In the genomic region with DNA sequence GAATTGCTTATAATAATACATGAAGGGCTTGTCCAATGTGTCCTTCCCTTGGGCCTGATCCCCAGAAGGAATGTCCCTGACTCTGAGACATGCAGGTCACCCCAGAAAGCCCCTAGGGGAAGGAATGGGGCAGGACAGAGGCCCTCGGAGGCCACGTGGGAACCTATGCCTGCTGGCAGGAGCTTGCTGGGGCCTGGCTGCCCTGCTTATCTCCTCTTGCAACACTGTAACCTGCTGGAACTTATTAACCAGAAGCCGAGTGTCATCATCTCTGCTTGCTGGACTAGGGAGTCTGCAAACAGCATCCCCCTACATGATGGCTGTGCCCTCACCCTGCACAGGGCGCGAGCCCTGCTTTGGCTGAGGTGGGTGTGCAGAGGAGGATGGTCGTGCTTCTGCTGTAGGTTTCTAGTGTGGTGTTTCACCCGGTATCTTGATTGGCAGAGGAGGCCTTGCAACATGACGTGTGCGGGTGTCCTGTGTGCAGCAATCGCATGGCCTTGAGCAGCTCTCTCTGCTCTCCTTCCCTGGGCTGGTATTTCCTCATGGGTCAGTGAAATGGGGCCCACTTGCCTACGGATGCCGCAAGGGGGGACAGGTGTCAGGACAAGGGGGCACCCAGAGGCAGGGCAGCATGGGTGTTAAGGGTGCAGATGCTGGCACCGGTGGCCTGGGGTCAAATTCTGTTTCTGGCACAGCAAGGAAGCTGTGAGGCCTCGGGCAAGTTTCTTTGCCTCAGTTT, we compare ENCODE assay signal across 1 cellular context.
TF ChIP-seq lines count a peak whose summit lies in the region.

No MANE protein-coding gene starts in this region.

TF ChIP-seq in HepG2, 621 proteins besides CTCF, POLR2A, EP300 and RAD21 (continued from another document and continues in another):
- 0 out of 2 replicates have a peak, but pooled peaks have one; percentile 50 for TF ChIP-seq HMG20B (CRISPR knock-in tag; conservative IDR thresholded peaks at IDR 0.05)
- no peak; the same call in 1 of the 2 replicates for TF ChIP-seq KDM1A (CRISPR knock-in tag; IDR thresholded peaks at IDR 0.05)
- TF ChIP-seq SNAPC2 (CRISPR knock-in tag; IDR thresholded peaks at IDR 0.05): peak; percentile 72; the same call in 1 of the 2 replicates
- TF ChIP-seq SP140L (CRISPR knock-in tag; IDR thresholded peaks at IDR 0.05; ENCODE audit: borderline replicate concordance): no peak
- TF ChIP-seq KDM5B (CRISPR knock-in tag; IDR thresholded peaks at IDR 0.05; ENCODE audit: borderline replicate concordance): peak; percentile 88; the same call in 1 of the 2 replicates
- TF ChIP-seq ZNF343 (CRISPR knock-in tag; IDR thresholded peaks at IDR 0.05): no peak
- no peak for TF ChIP-seq ZNF256 (CRISPR knock-in tag; conservative IDR thresholded peaks at IDR 0.05)
- TF ChIP-seq ELF3 (CRISPR knock-in tag; IDR thresholded peaks at IDR 0.05): peak; percentile 49
- no peak for TF ChIP-seq FLYWCH1 (CRISPR knock-in tag; IDR thresholded peaks at IDR 0.05)
- no peak for TF ChIP-seq CSRNP1 (CRISPR knock-in tag; IDR thresholded peaks at IDR 0.05)
- no peak for TF ChIP-seq NCOA5 (CRISPR knock-in tag; IDR thresholded peaks at IDR 0.05)
- peak; percentile 91 for TF ChIP-seq BORCS8-MEF2B (CRISPR knock-in tag; IDR thresholded peaks at IDR 0.05)
- TF ChIP-seq NR2F6 (IDR thresholded peaks at IDR 0.05): peak; percentile 70; the same call in 1 of the 2 replicates
- peak; percentile 77 for TF ChIP-seq NR2F6 (CRISPR knock-in tag; IDR thresholded peaks at IDR 0.05)
- TF ChIP-seq, protein P1, sequence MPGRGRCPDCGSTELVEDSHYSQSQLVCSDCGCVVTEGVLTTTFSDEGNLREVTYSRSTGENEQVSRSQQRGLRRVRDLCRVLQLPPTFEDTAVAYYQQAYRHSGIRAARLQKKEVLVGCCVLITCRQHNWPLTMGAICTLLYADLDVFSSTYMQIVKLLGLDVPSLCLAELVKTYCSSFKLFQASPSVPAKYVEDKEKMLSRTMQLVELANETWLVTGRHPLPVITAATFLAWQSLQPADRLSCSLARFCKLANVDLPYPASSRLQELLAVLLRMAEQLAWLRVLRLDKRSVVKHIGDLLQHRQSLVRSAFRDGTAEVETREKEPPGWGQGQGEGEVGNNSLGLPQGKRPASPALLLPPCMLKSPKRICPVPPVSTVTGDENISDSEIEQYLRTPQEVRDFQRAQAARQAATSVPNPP (CRISPR knock-in tag; IDR thresholded peaks at IDR 0.05): peak; percentile 56; the same call in 1 of the 2 replicates
- peak; percentile 52; the same call in 1 of the 2 replicates for TF ChIP-seq ELF1 (CRISPR knock-in tag; IDR thresholded peaks at IDR 0.05)
- TF ChIP-seq ZBTB7A (CRISPR knock-in tag; IDR thresholded peaks at IDR 0.05): peak; percentile 28
- TF ChIP-seq SP4 (CRISPR knock-in tag; IDR thresholded peaks at IDR 0.05): peak; percentile 60; the same call in 1 of the 2 replicates
- TF ChIP-seq ZNF766 (CRISPR knock-in tag; IDR thresholded peaks at IDR 0.05; ENCODE audit: borderline replicate concordance): 0 out of 2 replicates have a peak, but pooled peaks have one; percentile 67
- TF ChIP-seq ATF7-NPFF (CRISPR knock-in tag; IDR thresholded peaks at IDR 0.05; ENCODE audit: low read depth): peak; percentile 69; the same call in 1 of the 2 replicates
- no peak for TF ChIP-seq ARNT (IDR thresholded peaks at IDR 0.05)
- no peak for TF ChIP-seq NBN (conservative IDR thresholded peaks at IDR 0.05)
- 0 out of 2 replicates have a peak, but pooled peaks have one; percentile 41 for TF ChIP-seq CREB3 (CRISPR knock-in tag; IDR thresholded peaks at IDR 0.05)
- TF ChIP-seq, protein P2, sequence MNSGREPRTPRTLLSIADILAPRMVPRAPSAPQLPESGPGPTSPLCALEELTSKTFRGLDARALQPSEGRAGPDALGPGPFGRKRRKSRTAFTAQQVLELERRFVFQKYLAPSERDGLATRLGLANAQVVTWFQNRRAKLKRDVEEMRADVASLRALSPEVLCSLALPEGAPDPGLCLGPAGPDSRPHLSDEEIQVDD (CRISPR knock-in tag; IDR thresholded peaks at IDR 0.05; ENCODE audit: borderline replicate concordance): no peak
- TF ChIP-seq ZNF639 (CRISPR knock-in tag; conservative IDR thresholded peaks at IDR 0.05): peak; percentile 65; the same call in 1 of the 2 replicates
- peak; percentile 68 for TF ChIP-seq CREM (IDR thresholded peaks at IDR 0.05)
- TF ChIP-seq CREM (CRISPR knock-in tag; IDR thresholded peaks at IDR 0.05): no peak
- no peak for TF ChIP-seq THAP7 (CRISPR knock-in tag; IDR thresholded peaks at IDR 0.05)
- TF ChIP-seq SRSF9 (IDR thresholded peaks at IDR 0.05; ENCODE audit: borderline replicate concordance, insufficient read depth, low read depth, low read length, poor library complexity, severe bottlenecking): no peak
- peak; percentile 90 for TF ChIP-seq ZFP91 (CRISPR knock-in tag; IDR thresholded peaks at IDR 0.05; ENCODE audit: borderline replicate concordance)
- TF ChIP-seq, protein P3, sequence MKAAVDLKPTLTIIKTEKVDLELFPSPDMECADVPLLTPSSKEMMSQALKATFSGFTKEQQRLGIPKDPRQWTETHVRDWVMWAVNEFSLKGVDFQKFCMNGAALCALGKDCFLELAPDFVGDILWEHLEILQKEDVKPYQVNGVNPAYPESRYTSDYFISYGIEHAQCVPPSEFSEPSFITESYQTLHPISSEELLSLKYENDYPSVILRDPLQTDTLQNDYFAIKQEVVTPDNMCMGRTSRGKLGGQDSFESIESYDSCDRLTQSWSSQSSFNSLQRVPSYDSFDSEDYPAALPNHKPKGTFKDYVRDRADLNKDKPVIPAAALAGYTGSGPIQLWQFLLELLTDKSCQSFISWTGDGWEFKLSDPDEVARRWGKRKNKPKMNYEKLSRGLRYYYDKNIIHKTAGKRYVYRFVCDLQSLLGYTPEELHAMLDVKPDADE (CRISPR knock-in tag; IDR thresholded peaks at IDR 0.05): no peak
- TF ChIP-seq ZNF333 (CRISPR knock-in tag; IDR thresholded peaks at IDR 0.05; ENCODE audit: borderline replicate concordance): no peak
- no peak for TF ChIP-seq ZSCAN21 (CRISPR knock-in tag; IDR thresholded peaks at IDR 0.05; ENCODE audit: borderline replicate concordance)
- no peak for TF ChIP-seq TCF12 (IDR thresholded peaks at IDR 0.05)
- peak; percentile 72; the same call in 1 of the 2 replicates for TF ChIP-seq TCF12 (CRISPR knock-in tag; IDR thresholded peaks at IDR 0.05)
- peak; percentile 53; the same call in 1 of the 2 replicates for TF ChIP-seq BCL6 (CRISPR knock-in tag; IDR thresholded peaks at IDR 0.05)
- TF ChIP-seq CBX2 (IDR thresholded peaks at IDR 0.05; ENCODE audit: low read depth, low read length): no peak
- no peak for TF ChIP-seq CBX2 (CRISPR knock-in tag; IDR thresholded peaks at IDR 0.05; ENCODE audit: low read depth)
- no peak for TF ChIP-seq GRHL1 (CRISPR knock-in tag; conservative IDR thresholded peaks at IDR 0.05)
- no peak for TF ChIP-seq CENPX (CRISPR knock-in tag; IDR thresholded peaks at IDR 0.05)
- no peak for TF ChIP-seq ZNF235 (CRISPR knock-in tag; IDR thresholded peaks at IDR 0.05; ENCODE audit: borderline replicate concordance)
- TF ChIP-seq RFXAP (CRISPR knock-in tag; IDR thresholded peaks at IDR 0.05; ENCODE audit: borderline replicate concordance): no peak
- TF ChIP-seq CBX1 (IDR thresholded peaks at IDR 0.05; ENCODE audit: low read depth): no peak
- no peak for TF ChIP-seq DNMT1 (CRISPR knock-in tag; IDR thresholded peaks at IDR 0.05)
- TF ChIP-seq PAWR (CRISPR knock-in tag; IDR thresholded peaks at IDR 0.05; ENCODE audit: borderline replicate concordance): no peak
- TF ChIP-seq, protein P4, sequence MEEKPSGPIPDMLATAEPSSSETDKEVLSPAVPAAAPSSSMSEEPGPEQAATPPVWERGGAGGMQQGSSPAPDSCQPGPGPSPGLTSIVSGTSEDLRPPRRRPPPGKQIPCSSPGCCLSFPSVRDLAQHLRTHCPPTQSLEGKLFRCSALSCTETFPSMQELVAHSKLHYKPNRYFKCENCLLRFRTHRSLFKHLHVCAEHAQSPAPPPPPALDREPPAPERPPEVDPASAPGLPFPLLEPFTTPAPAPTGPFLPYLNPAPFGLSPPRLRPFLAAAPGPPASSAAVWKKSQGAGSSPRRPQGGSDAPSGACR (CRISPR knock-in tag; IDR thresholded peaks at IDR 0.05): peak; percentile 75
- TF ChIP-seq SNAPC5 (CRISPR knock-in tag; IDR thresholded peaks at IDR 0.05; ENCODE audit: borderline replicate concordance): no peak
- 0 out of 2 replicates have a peak, but pooled peaks have one; percentile 54 for TF ChIP-seq ZNF589 (CRISPR knock-in tag; conservative IDR thresholded peaks at IDR 0.05)
- TF ChIP-seq ZFP90 (CRISPR knock-in tag; IDR thresholded peaks at IDR 0.05; ENCODE audit: borderline replicate concordance): peak; percentile 80
- TF ChIP-seq U2AF2 (IDR thresholded peaks at IDR 0.05; ENCODE audit: low read depth, low read length): no peak
- TF ChIP-seq PITX1 (CRISPR knock-in tag; IDR thresholded peaks at IDR 0.05): peak; percentile 52; the same call in 1 of the 2 replicates
- peak; percentile 60 for TF ChIP-seq RARA (CRISPR knock-in tag; IDR thresholded peaks at IDR 0.05)
- TF ChIP-seq RFX1 (IDR thresholded peaks at IDR 0.05): no peak
- TF ChIP-seq MAZ (IDR thresholded peaks at IDR 0.05; ENCODE audit: borderline replicate concordance, low read depth, low read length): peak; percentile 32; the same call in 1 of the 2 replicates
- TF ChIP-seq MAZ (CRISPR knock-in tag; IDR thresholded peaks at IDR 0.05; ENCODE audit: low read depth): 0 out of 2 replicates have a peak, but pooled peaks have one; percentile 54
- no peak for TF ChIP-seq SP2 (CRISPR knock-in tag; IDR thresholded peaks at IDR 0.05)
- no peak for TF ChIP-seq CHD4 (IDR thresholded peaks at IDR 0.05; ENCODE audit: borderline replicate concordance, low read length)
- TF ChIP-seq, protein P5, sequence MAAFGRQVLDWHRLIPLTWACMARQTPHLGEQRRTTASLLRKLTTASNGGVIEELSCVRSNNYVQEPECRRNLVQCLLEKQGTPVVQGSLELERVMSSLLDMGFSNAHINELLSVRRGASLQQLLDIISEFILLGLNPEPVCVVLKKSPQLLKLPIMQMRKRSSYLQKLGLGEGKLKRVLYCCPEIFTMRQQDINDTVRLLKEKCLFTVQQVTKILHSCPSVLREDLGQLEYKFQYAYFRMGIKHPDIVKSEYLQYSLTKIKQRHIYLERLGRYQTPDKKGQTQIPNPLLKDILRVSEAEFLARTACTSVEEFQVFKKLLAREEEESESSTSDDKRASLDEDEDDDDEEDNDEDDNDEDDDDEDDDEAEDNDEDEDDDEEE (CRISPR knock-in tag; IDR thresholded peaks at IDR 0.05): no peak
